In genomic region chr2:222304737-222305509, GRCh38 we compare ENCODE assay signal across 10 cellular contexts. TPM values are rescaled to one million over a fixed set of nuclear protein-coding genes. Genes with fewer than 3 reads are reported as not detected.
DNase-seq lines count a peak whose midpoint lies in the region; ATAC-seq and TF ChIP-seq lines count a peak whose summit lies in the region.
"Had no signal": no experiment of that assay in that cellular context is flagged by ENCODE, and none has a peak within 500 bp of the region (broad histone marks: within the 10 kb centered on the region; RNA-seq: fewer than 3 reads in every experiment).

No MANE protein-coding gene starts in this region.

- ATAC-seq in SK-N-SH treated with all-trans-retinoic acid at 6 μM for 48 hours (peak; percentile 25; the same call in 2 of the 3 replicates), HG02884 (IDR thresholded peaks at IDR 0.05; ENCODE audit: unreplicated experiment) (no peak), GM21529 (IDR thresholded peaks at IDR 0.05; ENCODE audit: unreplicated experiment) (no peak)

- H3K4me3 ChIP-seq in spleen: peak overlapping the region; percentile 40 to 74 (median 47)

- TF ChIP-seq CTCF in glutamatergic neuron (IDR thresholded peaks at IDR 0.05; ENCODE audit: partially characterized antibody, unreplicated experiment): no peak
- TF ChIP-seq CTCF in spleen (IDR thresholded peaks at IDR 0.05 in 8 of 11, conservative IDR thresholded peaks at IDR 0.05 in 3 of 11): no peak

- peaks cover 59% of the 10 kb centered on the region for H3K27me3 Mint-ChIP-seq in glutamatergic neuron (ENCODE audit: unreplicated experiment)

- 2 to 7% (median 5%) methylated on average over 38 to 39 of the region's 39 CpGs for WGBS in spleen, 5 donors

- peak overlapping the region; percentile 75 for H3K4me3 Mint-ChIP-seq in glutamatergic neuron (ENCODE audit: unreplicated experiment)

- H3K27ac Mint-ChIP-seq in glutamatergic neuron (ENCODE audit: unreplicated experiment): peak overlapping the region; percentile 5

- peaks cover 21% of the 10 kb centered on the region for H3K9me3 Mint-ChIP-seq in glutamatergic neuron (ENCODE audit: unreplicated experiment)

- no peaks in the 10 kb centered on the region for H3K36me3 ChIP-seq in spleen

- TF ChIP-seq POLR2A in spleen (IDR thresholded peaks at IDR 0.05): no peak

- no peaks in the 10 kb centered on the region for H3K9me3 ChIP-seq in spleen

- intact Hi-C loops in spleen (cut with DNase I; ENCODE audit: low total_unique reads): no loop called here

- H3K27ac ChIP-seq in spleen: peak overlapping the region in 4 of 8 donors; percentile 5 to 40 (median 18)
- H3K27ac ChIP-seq: C4-2B had no signal

- peaks cover 7% of the 10 kb centered on the region for H3K36me3 Mint-ChIP-seq in glutamatergic neuron (ENCODE audit: unreplicated experiment)

- DNase-seq in NCI-H524 (lab: John Stamatoyannopoulos, UW) (peak; percentile 31 to 44), NCI-H524 treated with DMSO at 0.1 percent for 48 hours (lab: John Stamatoyannopoulos, UW) (no peak), glutamatergic neuron (no peak), spleen (peak; percentile 82), DMS79 (lab: John Stamatoyannopoulos, UW) (no peak)

- peaks cover 19 to 67% (median 42%) of the 10 kb centered on the region in 6 donors for H3K4me1 ChIP-seq in spleen

- peaks cover 11 to 100% (median 98%) of the 10 kb centered on the region in 7 donors for H3K27me3 ChIP-seq in spleen (replicated peaks in 1 of 7)

- H3K4me1 Mint-ChIP-seq in glutamatergic neuron (ENCODE audit: low read depth, unreplicated experiment): peaks cover 24% of the 10 kb centered on the region

TF ChIP-seq in SK-N-SH treated with all-trans-retinoic acid at 6 μM for 48 hours, 23 proteins besides CTCF, POLR2A, EP300 and RAD21:
- no peak for TF ChIP-seq TSHZ2 (CRISPR knock-in tag; IDR thresholded peaks at IDR 0.05)
- no peak for TF ChIP-seq ISL1 (CRISPR knock-in tag; IDR thresholded peaks at IDR 0.05)
- TF ChIP-seq ZFP3 (CRISPR knock-in tag; IDR thresholded peaks at IDR 0.05): no peak
- TF ChIP-seq ZNF565 (CRISPR knock-in tag; conservative IDR thresholded peaks at IDR 0.05; ENCODE audit: low read depth): no peak
- TF ChIP-seq OSR1 (CRISPR knock-in tag; IDR thresholded peaks at IDR 0.05): no peak
- TF ChIP-seq TCF4 (CRISPR knock-in tag; IDR thresholded peaks at IDR 0.05; ENCODE audit: borderline replicate concordance): no peak
- no peak for TF ChIP-seq ESRRG (CRISPR knock-in tag; IDR thresholded peaks at IDR 0.05)
- TF ChIP-seq RARB (CRISPR knock-in tag; IDR thresholded peaks at IDR 0.05): no peak
- TF ChIP-seq TOX (CRISPR knock-in tag; IDR thresholded peaks at IDR 0.05; ENCODE audit: borderline replicate concordance): no peak
- no peak for TF ChIP-seq ARNTL (CRISPR knock-in tag; IDR thresholded peaks at IDR 0.05; ENCODE audit: borderline replicate concordance, low read depth)
- no peak for TF ChIP-seq GLIS3 (CRISPR knock-in tag; IDR thresholded peaks at IDR 0.05)
- no peak for TF ChIP-seq BACH2 (CRISPR knock-in tag; IDR thresholded peaks at IDR 0.05; ENCODE audit: borderline replicate concordance)
- no peak for TF ChIP-seq ZNF70 (CRISPR knock-in tag; IDR thresholded peaks at IDR 0.05)
- TF ChIP-seq ZFP30 (CRISPR knock-in tag; IDR thresholded peaks at IDR 0.05): no peak
- no peak for TF ChIP-seq PATZ1 (CRISPR knock-in tag; IDR thresholded peaks at IDR 0.05; ENCODE audit: borderline replicate concordance)
- no peak for TF ChIP-seq CSDC2 (CRISPR knock-in tag; IDR thresholded peaks at IDR 0.05)
- TF ChIP-seq CREB5 (CRISPR knock-in tag; IDR thresholded peaks at IDR 0.05; ENCODE audit: low read depth): no peak
- TF ChIP-seq ZNF8 (CRISPR knock-in tag; IDR thresholded peaks at IDR 0.05): no peak
- TF ChIP-seq PPARA (CRISPR knock-in tag; IDR thresholded peaks at IDR 0.05; ENCODE audit: borderline replicate concordance): no peak
- TF ChIP-seq CSRNP3 (CRISPR knock-in tag; IDR thresholded peaks at IDR 0.05): no peak

RNA-seq across cellular contexts. Expression of gene PAX3, which starts 6.1 kb away (rescaled TPM):
- total RNA-seq in glutamatergic neuron (ENCODE audit: unreplicated experiment) (31.2 TPM), spleen (under 1 TPM in 1 of 7 donors, not detected in 6; 0.26 TPM)
- polyA plus RNA-seq in spleen: not detected
- total RNA-seq: HT1080 had no signal

Comparison
In these comparisons a context has a peak if more than half of its experiments do, and no peak if none do; other contexts are left out.
1. DNase-seq: peak in NCI-H524 (2 of 2) and spleen (single experiment); none in NCI-H524 treated with DMSO at 0.1 percent for 48 hours (single experiment), glutamatergic neuron (single experiment) and DMS79 (single experiment).
2. RNA of gene PAX3, which starts 6.1 kb away (total RNA-seq): 31.2 TPM in glutamatergic neuron (single experiment); 0.26 TPM in spleen; every median in the first group is over 10 times any median in the second.